In genomic region chr1:16145030-16145987, GRCh38 we compare ENCODE assay signal across 8 cellular contexts. TPM values are rescaled to one million over a fixed set of nuclear protein-coding genes. Genes with fewer than 3 reads are reported as not detected.
DNase-seq lines count a peak whose midpoint lies in the region; ATAC-seq and TF ChIP-seq lines count a peak whose summit lies in the region.

No MANE protein-coding gene starts in this region.

- ATAC-seq in left ventricle myocardium superior: peak; percentile 73
- ATAC-seq in HG02678 (IDR thresholded peaks at IDR 0.05; ENCODE audit: unreplicated experiment): no peak
- no peak for ATAC-seq in HG03439 (IDR thresholded peaks at IDR 0.05; ENCODE audit: unreplicated experiment)

- intact Hi-C loops in left ventricle myocardium superior (cut with micrococcal nuclease): no loop called here

- TF ChIP-seq CTCF in HFF-Myc (IDR thresholded peaks at IDR 0.05; ENCODE audit: low read depth, low read length, missing control alignments) (no peak), GM10266 (IDR thresholded peaks at IDR 0.05; ENCODE audit: control insufficient read depth, insufficient read depth, low read depth, missing control alignments) (no peak)

- no peaks in the 10 kb centered on the region for H3K27me3 ChIP-seq in skeletal muscle satellite cell (ENCODE audit: control insufficient read depth, insufficient read depth, low read length)

- peaks cover 81% of the 10 kb centered on the region for H3K4me1 ChIP-seq in skeletal muscle satellite cell (ENCODE audit: control insufficient read depth, insufficient read depth, low read length)

- DNase-seq in HFF-Myc (ENCODE audit: extremely low read depth, low read depth) (peak; percentile 74), left ventricle myocardium superior (peak; percentile 94), hypothalamus (lab: John Stamatoyannopoulos, UW) (no peak), GM10266 (ENCODE audit: extremely low spot score) (no peak)

- peaks cover 84% of the 10 kb centered on the region for H3K36me3 ChIP-seq in skeletal muscle satellite cell (ENCODE audit: insufficient read depth, low read length)

- peak overlapping the region; percentile 92 for H3K9ac ChIP-seq in skeletal muscle satellite cell (ENCODE audit: low read depth, low read length)

- peak overlapping the region; percentile 48 for H3K27ac ChIP-seq in adipose tissue (ENCODE audit: low read depth, low read length)

- H3K4me3 ChIP-seq in HFF-Myc (replicated peaks; ENCODE audit: low read depth, low read length): peak overlapping the region; percentile 40
- H3K4me3 ChIP-seq in skeletal muscle satellite cell (ENCODE audit: low read length): peak overlapping the region; percentile 67

- H3K4me2 ChIP-seq in skeletal muscle satellite cell (ENCODE audit: low read length): peak overlapping the region; percentile 94

- 17 to 42% (median 39%) methylated on average over 28 of the region's 28 CpGs for WGBS in adipose tissue, 3 donors

- H3K9me3 ChIP-seq in skeletal muscle satellite cell (replicated peaks; ENCODE audit: low read length): no peaks in the 10 kb centered on the region

RNA-seq across cellular contexts. Expression of gene EPHA2, which starts 10.6 kb away (rescaled TPM):
- 10 to 100 TPM in 1 of 3 donors, 1 to 10 TPM in 2; 4.1 to 20.0 (median 9.4) TPM for polyA plus RNA-seq in adipose tissue
- total RNA-seq in left ventricle myocardium superior: 7.6 TPM
- total RNA-seq in skeletal muscle satellite cell (2012; rRNA removed): 8.3 and 8.4 TPM in 2 replicates

Comparison
In these comparisons a context has a peak if more than half of its experiments do, and no peak if none do; other contexts are left out.
1. DNase-seq: peak in HFF-Myc (single experiment) and left ventricle myocardium superior (single experiment); none in hypothalamus (0 of 51) and GM10266 (single experiment).